Comparison of ENCODE assay signal across 9 cellular contexts in genomic region chr9:131366745-131367401, GRCh38. TPM values are rescaled to one million over a fixed set of nuclear protein-coding genes. Genes with fewer than 3 reads are reported as not detected.
DNase-seq lines count a peak whose midpoint lies in the region; ATAC-seq, FAIRE-seq and TF ChIP-seq lines count a peak whose summit lies in the region.
"Had no signal": no experiment of that assay in that cellular context is flagged by ENCODE, and none has a peak within 500 bp of the region (broad histone marks: within the 10 kb centered on the region; RNA-seq: fewer than 3 reads in every experiment).

No MANE protein-coding gene starts in this region.

- FAIRE-seq in HTR-8/SVneo (lab: Jason Lieb, UNC) (peak; percentile 46), HepG2 (lab: Jason Lieb, UNC) (peak; percentile 86)
- FAIRE-seq: GM18507 had no signal

- CTCF ChIA-PET in mammary epithelial cell (lab: Charles Lee; ENCODE audit: low non-redundant PET), result no interaction called here
- CTCF ChIA-PET in HepG2 (lab: Yijun Ruan, JAX; ENCODE audit: low intra/inter-chr PET ratio, low total read pairs), result no interaction called here

- H4K20me1 ChIP-seq in mammary epithelial cell (ENCODE audit: insufficient read depth, low read length), result no peaks in the 10 kb centered on the region
- no peaks in the 10 kb centered on the region for H4K20me1 ChIP-seq in HepG2 (ENCODE audit: insufficient read depth, low read length)

- H3K4me1 ChIP-seq in mammary epithelial cell (ENCODE audit: insufficient read depth, low read length) (peaks cover 9% of the 10 kb centered on the region), HepG2 (ENCODE audit: insufficient read depth, low read length) (peaks cover 14% of the 10 kb centered on the region), uterus (no peaks in the 10 kb centered on the region)

- H3K36me3 ChIP-seq in mammary epithelial cell (ENCODE audit: insufficient read depth, low read length), result no peaks in the 10 kb centered on the region
- no peaks in the 10 kb centered on the region for H3K36me3 ChIP-seq in HepG2 (replicated peaks in 1 of 2; ENCODE audit: control insufficient read depth in 1 of 2, insufficient read depth in 2 of 2, low read length in 2 of 2)
- no peaks in the 10 kb centered on the region for H3K36me3 ChIP-seq in uterus

- TF ChIP-seq POLR2A in HepG2 (IDR thresholded peaks at IDR 0.05; ENCODE audit: insufficient read depth in 1 of 2, low read depth in 2 of 2, low read length in 2 of 2) (no peak), uterus (IDR thresholded peaks at IDR 0.05) (no peak)

- POLR2A ChIA-PET in HepG2 (lab: Yijun Ruan, JAX), result interaction anchor here (0.8 kb wide), 1 partner anchor 113 kb away, joined by 3 read pairs; no protein-coding TSS in a partner anchor

- TF ChIP-seq CTCF in mammary epithelial cell (conservative IDR thresholded peaks at IDR 0.05 in 1 of 2, IDR thresholded peaks at IDR 0.05 in 1 of 2; ENCODE audit: extremely low read depth in 1 of 2, insufficient read depth in 1 of 2, low read depth in 1 of 2, low read length in 2 of 2) (peak; percentile 26 to 31), HepG2 (CRISPR knock-in tag; IDR thresholded peaks at IDR 0.05) (peak; percentile 87), uterus (IDR thresholded peaks at IDR 0.05) (peak in 1 of 4 experiments; percentile 9)

- peak; percentile 49 for DNase-seq in AG08396 (ENCODE audit: low spot score)
- peak; percentile 71 for DNase-seq in HTR-8/SVneo (ENCODE audit: insufficient read length, low spot score)
- DNase-seq in mammary epithelial cell, result peak; percentile 41
- DNase-seq in HepG2 (ENCODE audit: low spot score), result peak; percentile 64
- DNase-seq in NCI-H2196 treated with DMSO at 0.1 percent for 48 hours (lab: John Stamatoyannopoulos, UW; ENCODE audit: unreplicated experiment), result no peak
- DNase-seq in uterus, result no peak
- no peak for DNase-seq in NCI-H2107 treated with DMSO at 0.1 percent for 48 hours (lab: John Stamatoyannopoulos, UW; ENCODE audit: unreplicated experiment)

- H3K27me3 ChIP-seq in mammary epithelial cell (ENCODE audit: insufficient read depth, low read length), result no peaks in the 10 kb centered on the region
- H3K27me3 ChIP-seq in HepG2 (ENCODE audit: control insufficient read depth in 1 of 2, insufficient read depth in 2 of 2, low read length in 2 of 2), result no peaks in the 10 kb centered on the region
- H3K27me3 ChIP-seq in uterus, result no peaks in the 10 kb centered on the region

- H3K4me2 ChIP-seq in mammary epithelial cell (ENCODE audit: insufficient read depth, low read depth, low read length) (peak overlapping the region; percentile 40), HepG2 (ENCODE audit: low read depth, low read length) (peak overlapping the region; percentile 66)

- dilution Hi-C loops in mammary epithelial cell (cut with HindIII; ENCODE audit: low sequenced_read_pairs), result no loop called here

- H3K9ac ChIP-seq in mammary epithelial cell (ENCODE audit: insufficient read depth, low read length), result no peak overlapping the region
- no peak overlapping the region for H3K9ac ChIP-seq in HepG2 (ENCODE audit: insufficient read depth, low read depth, low read length)

- in situ Hi-C loops in mammary epithelial cell (cut with MboI; ENCODE audit: low sequenced_read_pairs in 2 of 2), result no loop called here
- in situ Hi-C loops in HepG2 (cut with HindIII; ENCODE audit: extremely low pct_ligation_motif_present, low pct_unique_long_range_greater_than_20kb), result loop anchor here (5.0 kb wide), 1 partner anchor 110 kb away; no protein-coding TSS in a partner anchor

- H3K4me3 ChIP-seq in mammary epithelial cell (replicated peaks in 1 of 3; ENCODE audit: insufficient read depth in 1 of 3, low read depth in 2 of 3, low read length in 3 of 3) (no peak overlapping the region), HepG2 (replicated peaks in 1 of 3; ENCODE audit: insufficient read depth in 1 of 3, low read depth in 2 of 3, low read length in 3 of 3) (peak overlapping the region in 1 of 3 experiments; percentile 18; a peak in 2 of 6 replicates), uterus (no peak overlapping the region)

- 33% methylated on average over 6 of the region's 6 CpGs for WGBS in mammary epithelial cell (ENCODE audit: low coverage, missing lambda C conversion rate)
- 12% methylated on average over 6 of the region's 6 CpGs for WGBS in HepG2 (ENCODE audit: low lambda C conversion rate)

- BruUV-seq in mammary epithelial cell (replicated peaks; lab: Mats Ljungman, UMichigan) (no TSS peak), HepG2 (replicated peaks; lab: Mats Ljungman, UMichigan) (no TSS peak)

- peak; percentile 73 for TF ChIP-seq RAD21 in HepG2 (CRISPR knock-in tag; IDR thresholded peaks at IDR 0.05)

- H3K9me3 ChIP-seq in mammary epithelial cell (replicated peaks; ENCODE audit: insufficient read depth, low read length), result no peaks in the 10 kb centered on the region
- H3K9me3 ChIP-seq in HepG2 (ENCODE audit: low read length), result no peaks in the 10 kb centered on the region
- H3K9me3 ChIP-seq in uterus, result no peaks in the 10 kb centered on the region

- TF ChIP-seq EP300 in HepG2 (IDR thresholded peaks at IDR 0.05; ENCODE audit: low read depth in 2 of 2, low read length in 2 of 2) (no peak), HepG2 (CRISPR knock-in tag; IDR thresholded peaks at IDR 0.05; ENCODE audit: borderline replicate concordance) (no peak)

- no peaks in the 10 kb centered on the region for H3K79me2 ChIP-seq in mammary epithelial cell (ENCODE audit: insufficient read depth, low read length)
- H3K79me2 ChIP-seq in HepG2 (ENCODE audit: insufficient read depth, low read length), result no peaks in the 10 kb centered on the region

- peak overlapping the region; percentile 56 for H2AFZ ChIP-seq in mammary epithelial cell (ENCODE audit: low read depth, low read length)
- H2AFZ ChIP-seq in HepG2 (ENCODE audit: low read length), result no peak overlapping the region

- peak; percentile 98 for ATAC-seq in HepG2
- ATAC-seq in GM18868 (IDR thresholded peaks at IDR 0.05; ENCODE audit: unreplicated experiment), result no peak

- H3K27ac ChIP-seq in mammary epithelial cell (ENCODE audit: insufficient read depth, low read depth, low read length) (peak overlapping the region; percentile 23), HepG2 (ENCODE audit: extremely low read length, insufficient read depth, low read length) (no peak overlapping the region), uterus (no peak overlapping the region)

- intact Hi-C loops in mammary epithelial cell (cut with micrococcal nuclease), result loop anchor here (5.0 kb wide), 1 partner anchor 110 kb away; no protein-coding TSS in a partner anchor
- intact Hi-C loops in HepG2 (cut with micrococcal nuclease; ENCODE audit: unreplicated experiment), result loop anchor here (1.0 kb wide), 1 partner anchor 111 kb away; no protein-coding TSS in a partner anchor
- intact Hi-C loops in uterus (cut with DNase I; ENCODE audit: low total_unique reads), result no loop called here

TF ChIP-seq in HepG2, 621 proteins besides CTCF, POLR2A, EP300 and RAD21 (continues in another document):
- TF ChIP-seq TOE1 (CRISPR knock-in tag; IDR thresholded peaks at IDR 0.05) (no peak), HMGXB4 (CRISPR knock-in tag; IDR thresholded peaks at IDR 0.05; ENCODE audit: borderline replicate concordance in 1 of 2, low read depth in 1 of 2) (peak; percentile 33 to 42; a peak in 2 of 4 replicates), SMC3 (IDR thresholded peaks at IDR 0.05; ENCODE audit: low read length) (peak; percentile 84), MAFF (IDR thresholded peaks at IDR 0.05; ENCODE audit: low read depth, low read length) (peak; percentile 32; the same call in 1 of the 2 replicates), ZNF256 (CRISPR knock-in tag; conservative IDR thresholded peaks at IDR 0.05) (no peak), TEAD3 (CRISPR knock-in tag; optimal IDR thresholded peaks at IDR 0.05; ENCODE audit: borderline replicate concordance) (peak; percentile 71)

RNA-seq across cellular contexts. Expression of gene PRRC2B, which starts 27.0 kb away (rescaled TPM):
- 100 to 1,000 TPM in 1 of 2 donors, 10 to 100 TPM in 1; 84.0 to 170 TPM for total RNA-seq in mammary epithelial cell
- 26.5 TPM for polyA plus RNA-seq in mammary epithelial cell
- 206 TPM for polyA minus RNA-seq in mammary epithelial cell
- 37.4 TPM in 2 replicates for total RNA-seq in HepG2 (2016; rRNA removed; fragmentation: Illumina TruSeq; extraction: Trizol)
- total RNA-seq in HepG2 (2016; cell fraction: cytosol; rRNA removed; fragmentation: Illumina TruSeq; extraction: Trizol; ENCODE audit: low read depth), result 20.7 and 24.3 TPM in 2 replicates
- total RNA-seq in HepG2 (2016; cell fraction: insoluble cytoplasmic fraction; rRNA removed; fragmentation: Illumina TruSeq; extraction: Trizol), result 27.7 and 37.0 TPM in 2 replicates
- total RNA-seq in HepG2 (2016; cell fraction: membrane; rRNA removed; fragmentation: Illumina TruSeq; extraction: Trizol), result 20.9 TPM in 2 replicates
- total RNA-seq in HepG2 (2016; cell fraction: nucleus; rRNA removed; fragmentation: Illumina TruSeq; extraction: Trizol), result 41.7 and 49.5 TPM in 2 replicates
- 18.9 and 20.8 TPM in 2 replicates for polyA plus RNA-seq in HepG2 (2011; rRNA removed)
- 11.9 and 12.5 TPM in 2 replicates for polyA plus RNA-seq in HepG2 (2011; cell fraction: cytosol; rRNA removed)
- polyA plus RNA-seq in HepG2 (2011; cell fraction: nucleus; rRNA removed), result 87.0 and 122 TPM in 2 replicates
- polyA plus RNA-seq in HepG2 (2012), result 55.6 and 57.4 TPM in 2 replicates
- 4.0 TPM in 2 replicates for polyA plus RNA-seq in HepG2 (2016; cell fraction: cytosol; fragmentation: Illumina TruSeq; extraction: Trizol; ENCODE audit: low read depth)
- polyA plus RNA-seq in HepG2 (2016; cell fraction: insoluble cytoplasmic fraction; fragmentation: Illumina TruSeq; extraction: Trizol; ENCODE audit: low read depth), result 25.0 and 33.7 TPM in 2 replicates
- polyA plus RNA-seq in HepG2 (2016; cell fraction: membrane; fragmentation: Illumina TruSeq; extraction: Trizol; ENCODE audit: low read depth), result 8.5 and 10.2 TPM in 2 replicates
- polyA plus RNA-seq in HepG2 (2016; cell fraction: nucleus; fragmentation: Illumina TruSeq; extraction: Trizol; ENCODE audit: insufficient read depth, low read depth), result 100 and 106 TPM in 2 replicates
- polyA minus RNA-seq in HepG2 (2011; rRNA and poly(A)+ RNA removed; ENCODE audit: low replicate concordance), result 72.0 and 116 TPM in 2 replicates
- polyA minus RNA-seq in HepG2 (2011; cell fraction: cytosol; rRNA and poly(A)+ RNA removed), result 23.3 and 31.5 TPM in 2 replicates
- 52.6 and 56.1 TPM in 2 replicates for polyA minus RNA-seq in HepG2 (2011; cell fraction: nucleus; rRNA and poly(A)+ RNA removed)
- 100 to 1,000 TPM in 3 of 4 donors, 10 to 100 TPM in 1; 81.5 to 297 (median 133) TPM for total RNA-seq in uterus

Comparison
In these comparisons a context has a peak if more than half of its experiments do, and no peak if none do; other contexts are left out.
1. DNase-seq: peak in AG08396 (single experiment), HTR-8/SVneo (single experiment), mammary epithelial cell (single experiment) and HepG2 (single experiment); none in NCI-H2196 treated with DMSO at 0.1 percent for 48 hours (single experiment), uterus (0 of 2) and NCI-H2107 treated with DMSO at 0.1 percent for 48 hours (single experiment).